11 cellular contexts compared by ENCODE assay signal in genomic region chr19:46471778-46472543, GRCh38. TPM values are rescaled to one million over a fixed set of nuclear protein-coding genes. Genes with fewer than 3 reads are reported as not detected.
DNase-seq lines count a peak whose midpoint lies in the region; ATAC-seq and TF ChIP-seq lines count a peak whose summit lies in the region.
"Had no signal": no experiment of that assay in that cellular context is flagged by ENCODE, and none has a peak within 500 bp of the region (broad histone marks: within the 10 kb centered on the region; RNA-seq: fewer than 3 reads in every experiment).

No MANE protein-coding gene starts in this region.

- no peaks in the 10 kb centered on the region for H3K9me3 ChIP-seq in SJSA1 (replicated peaks)
- no peaks in the 10 kb centered on the region for H3K9me3 ChIP-seq in fibroblast of lung (ENCODE audit: control insufficient read depth, insufficient read depth, low read depth, low read length)
- H3K9me3 ChIP-seq in left lung = no peaks in the 10 kb centered on the region

- H3K4me3 ChIP-seq in ACC112 (ENCODE audit: low read depth, low read length) = peak overlapping the region; percentile 73
- peak overlapping the region; percentile 41 for H3K4me3 ChIP-seq in SJSA1
- peak overlapping the region in 3 of 4 experiments; percentile 19 to 46 (median 24) for H3K4me3 ChIP-seq in fibroblast of lung (replicated peaks in 1 of 4; ENCODE audit: control extremely low read depth in 1 of 4, insufficient read depth in 1 of 4, low read depth in 3 of 4, low read length in 4 of 4)
- no peak overlapping the region for H3K4me3 ChIP-seq in left lung

- TF ChIP-seq CTCF in fibroblast of lung (conservative IDR thresholded peaks at IDR 0.05 in 1 of 2, IDR thresholded peaks at IDR 0.05 in 1 of 2; ENCODE audit: low read depth in 1 of 2, low read length in 2 of 2) = no peak
- no peak for TF ChIP-seq CTCF in osteocyte (IDR thresholded peaks at IDR 0.05)
- no peak for TF ChIP-seq CTCF in left lung (IDR thresholded peaks at IDR 0.05)

- no peaks in the 10 kb centered on the region for H3K79me2 ChIP-seq in ACC112 (ENCODE audit: control insufficient read depth, insufficient read depth, low read length, unreplicated experiment)
- H3K79me2 ChIP-seq in fibroblast of lung (ENCODE audit: control insufficient read depth, insufficient read depth, low read length) = no peaks in the 10 kb centered on the region

- H3K4me2 ChIP-seq in fibroblast of lung (ENCODE audit: extremely low read depth, insufficient read depth, low read length) = peak overlapping the region; percentile 78

- H3K36me3 ChIP-seq in ACC112 (ENCODE audit: insufficient read depth, low read length) (no peaks in the 10 kb centered on the region), SJSA1 (no peaks in the 10 kb centered on the region), fibroblast of lung (ENCODE audit: control insufficient read depth, insufficient read depth, low read length) (no peaks in the 10 kb centered on the region), left lung (no peaks in the 10 kb centered on the region)

- H3K4me1 Mint-ChIP-seq in osteocyte (ENCODE audit: unreplicated experiment) = peaks cover 29% of the 10 kb centered on the region
- no peaks in the 10 kb centered on the region for H3K4me1 Mint-ChIP-seq in activated CD8-positive, alpha-beta T cell treated with anti-CD3 and anti-CD28 coated beads, Interleukin-2, amount 10 ng/mL, durations not matched to agents 7 days and 5 days (ENCODE audit: low read depth)
- H3K4me1 Mint-ChIP-seq: naive B cell had no signal

- H3K27ac ChIP-seq in ACC112 (ENCODE audit: low read depth, low read length) = no peak overlapping the region
- peak overlapping the region; percentile 43 for H3K27ac ChIP-seq in SJSA1
- no peak overlapping the region for H3K27ac ChIP-seq in fibroblast of lung (ENCODE audit: insufficient read depth, low read length)
- no peak overlapping the region for H3K27ac ChIP-seq in left lung

- H3K4me1 ChIP-seq in ACC112 (ENCODE audit: control insufficient read depth, insufficient read depth, low read length, unreplicated experiment) (peaks cover 9% of the 10 kb centered on the region), SJSA1 (replicated peaks) (peaks cover 23% of the 10 kb centered on the region), fibroblast of lung (ENCODE audit: control insufficient read depth, extremely low read depth, insufficient read depth, low read length) (peaks cover 3% of the 10 kb centered on the region), left lung (peaks cover 4% of the 10 kb centered on the region in 2 donors)

- no peaks in the 10 kb centered on the region for H3K9me3 Mint-ChIP-seq in osteocyte (ENCODE audit: unreplicated experiment)
- no peaks in the 10 kb centered on the region for H3K9me3 Mint-ChIP-seq in activated CD8-positive, alpha-beta T cell treated with anti-CD3 and anti-CD28 coated beads, Interleukin-2, amount 10 ng/mL, durations not matched to agents 7 days and 5 days (ENCODE audit: insufficient read depth)
- H3K9me3 Mint-ChIP-seq: CD4-positive, alpha-beta T cell; central memory CD8-positive, alpha-beta T cell had no signal

- POLR2A ChIA-PET in activated CD8-positive, alpha-beta T cell treated with anti-CD3 and anti-CD28 coated beads, Interleukin-2, amount 10 ng/mL, durations not matched to agents 7 days and 5 days (lab: Charles Lee) = no interaction called here

- H3K27me3 ChIP-seq in ACC112 (ENCODE audit: insufficient read depth, low read length) = no peaks in the 10 kb centered on the region
- H3K27me3 ChIP-seq in SJSA1 (replicated peaks) = no peaks in the 10 kb centered on the region
- no peaks in the 10 kb centered on the region for H3K27me3 ChIP-seq in fibroblast of lung (ENCODE audit: control insufficient read depth, insufficient read depth, low read length)
- peaks cover 0 to 68% of the 10 kb centered on the region in 2 donors for H3K27me3 ChIP-seq in left lung

- no peaks in the 10 kb centered on the region for H3K27me3 Mint-ChIP-seq in osteocyte (ENCODE audit: unreplicated experiment)
- H3K27me3 Mint-ChIP-seq in activated CD8-positive, alpha-beta T cell treated with anti-CD3 and anti-CD28 coated beads, Interleukin-2, amount 10 ng/mL, durations not matched to agents 7 days and 5 days (ENCODE audit: low read depth) = peaks cover 40% of the 10 kb centered on the region

- H3K9ac ChIP-seq in fibroblast of lung (ENCODE audit: insufficient read depth, low read length) = no peak overlapping the region

- H3K36me3 Mint-ChIP-seq in osteocyte (ENCODE audit: unreplicated experiment) = peaks cover 4% of the 10 kb centered on the region
- H3K36me3 Mint-ChIP-seq in activated CD8-positive, alpha-beta T cell treated with anti-CD3 and anti-CD28 coated beads, Interleukin-2, amount 10 ng/mL, durations not matched to agents 7 days and 5 days (ENCODE audit: low read depth) = no peaks in the 10 kb centered on the region

- no peak for ATAC-seq in left lung
- no peak for ATAC-seq in HG02884 (IDR thresholded peaks at IDR 0.05; ENCODE audit: unreplicated experiment)
- no peak for ATAC-seq in activated CD8-positive, alpha-beta T cell treated with anti-CD3 and anti-CD28 coated beads, Interleukin-2, amount 10 ng/mL, durations not matched to agents 7 days and 5 days

- H4K20me1 ChIP-seq in fibroblast of lung (ENCODE audit: control insufficient read depth, extremely low read depth, insufficient read depth, low read length) = no peaks in the 10 kb centered on the region

- intact Hi-C loops in left lung (cut with DNase I) = no loop called here

- CTCF ChIA-PET in activated CD8-positive, alpha-beta T cell treated with anti-CD3 and anti-CD28 coated beads, Interleukin-2, amount 10 ng/mL, durations not matched to agents 7 days and 5 days (lab: Charles Lee) = interaction anchor here (1.5 kb wide), 1 partner anchor 15 kb away, joined by 3 read pairs; no protein-coding TSS in a partner anchor

- H3K4me3 Mint-ChIP-seq in osteocyte (ENCODE audit: unreplicated experiment) = peak overlapping the region; percentile 55
- no peak overlapping the region for H3K4me3 Mint-ChIP-seq in activated CD8-positive, alpha-beta T cell treated with anti-CD3 and anti-CD28 coated beads, Interleukin-2, amount 10 ng/mL, durations not matched to agents 7 days and 5 days
- H3K4me3 Mint-ChIP-seq: CD4-positive, alpha-beta T cell; central memory CD8-positive, alpha-beta T cell had no signal

- H2AFZ ChIP-seq in ACC112 (ENCODE audit: low read length, unreplicated experiment) (peak overlapping the region; percentile 60), fibroblast of lung (ENCODE audit: low read length) (peak overlapping the region; percentile 43)

- H3K27ac Mint-ChIP-seq in osteocyte (ENCODE audit: unreplicated experiment) = peak overlapping the region; percentile 7
- no peak overlapping the region for H3K27ac Mint-ChIP-seq in activated CD8-positive, alpha-beta T cell treated with anti-CD3 and anti-CD28 coated beads, Interleukin-2, amount 10 ng/mL, durations not matched to agents 7 days and 5 days
- H3K27ac Mint-ChIP-seq: CD4-positive, alpha-beta T cell; naive B cell had no signal

- DNase-seq in SJSA1 (ENCODE audit: low read depth in 1 of 2, low spot score in 2 of 2) (no peak), fibroblast of lung (ENCODE audit: low read depth in 2 of 2) (no peak), osteocyte (ENCODE audit: extremely low spot score, unreplicated experiment) (no peak), left lung (no peak), G401 (ENCODE audit: low spot score) (no peak)
- no peak for DNase-seq in activated CD8-positive, alpha-beta T cell treated with anti-CD3 and anti-CD28 coated beads, Interleukin-2, amount 10 ng/mL, durations not matched to agents 7 days and 5 days
- DNase-seq: CD4-positive, alpha-beta T cell; naive B cell had no signal

- in situ Hi-C loops in G401 (cut with HindIII; ENCODE audit: low sequenced_read_pairs) = no loop called here

RNA-seq across cellular contexts. Expression of gene PNMA8A, which starts 0.6 kb away (rescaled TPM):
- 7.6 and 8.1 TPM in 2 replicates for total RNA-seq in SJSA1 (2014; rRNA removed; shearing (Covaris generic))
- total RNA-seq in fibroblast of lung (3.9 and 8.9 TPM in 2 replicates), osteocyte (10.3 and 10.8 TPM in 2 replicates), left lung (1 to 10 TPM; 1.5 to 3.8 TPM)
- 0.45 and 1.4 TPM in 2 replicates for polyA plus RNA-seq in fibroblast of lung
- 0.56 and 1.4 TPM in 2 replicates for polyA plus RNA-seq in fibroblast of lung (2012)
- polyA minus RNA-seq in fibroblast of lung (ENCODE audit: low replicate concordance) = 0.41 TPM in 1 of 2 replicates, not detected in the other
- not detected for total RNA-seq in activated CD8-positive, alpha-beta T cell treated with anti-CD3 and anti-CD28 coated beads, Interleukin-2, amount 10 ng/mL, durations not matched to agents 7 days and 5 days
- total RNA-seq in G401 (2014; rRNA removed; shearing (Covaris generic)) = 40.3 and 40.5 TPM in 2 replicates
- total RNA-seq: CD4-positive, alpha-beta T cell had no signal

RNA-seq across cellular contexts. Expression of gene PNMA8B, which starts 23.7 kb away (rescaled TPM):
- total RNA-seq in SJSA1 (2014; rRNA removed; shearing (Covaris generic)) = not detected in 2 replicates
- total RNA-seq in fibroblast of lung (1.3 and 1.7 TPM in 2 replicates), osteocyte (2.5 TPM in 2 replicates), left lung (1 to 10 TPM; 1.4 to 2.1 TPM)
- polyA plus RNA-seq in fibroblast of lung = 0.12 and 0.14 TPM in 2 replicates
- 0.31 and 0.70 TPM in 2 replicates for polyA plus RNA-seq in fibroblast of lung (2012)
- 0.08 and 1.0 TPM in 2 replicates for polyA minus RNA-seq in fibroblast of lung (ENCODE audit: low replicate concordance)
- total RNA-seq in activated CD8-positive, alpha-beta T cell treated with anti-CD3 and anti-CD28 coated beads, Interleukin-2, amount 10 ng/mL, durations not matched to agents 7 days and 5 days = under 1 TPM in 1 of 2 experiments, not detected in 1; 0.05 TPM
- total RNA-seq in G401 (2014; rRNA removed; shearing (Covaris generic)) = not detected in 2 replicates

RNA-seq across cellular contexts. Expression of gene PNMA8C, which starts 43.2 kb away (rescaled TPM):
- total RNA-seq in SJSA1 (2014; rRNA removed; shearing (Covaris generic)) = not detected in 2 replicates
- total RNA-seq in fibroblast of lung (under 0.01 and 0.17 TPM in 2 replicates), osteocyte (0.11 TPM in 1 of 2 replicates, not detected in the other), left lung (under 1 TPM; 0.09 to 0.16 TPM)
- polyA plus RNA-seq in fibroblast of lung = 0.01 and 0.07 TPM in 2 replicates
- polyA plus RNA-seq in fibroblast of lung (2012) = 0.05 TPM in 1 of 2 replicates, not detected in the other
- polyA minus RNA-seq in fibroblast of lung (ENCODE audit: low replicate concordance) = not detected in 2 replicates
- under 1 TPM in 1 of 2 experiments, not detected in 1; 0.08 TPM for total RNA-seq in activated CD8-positive, alpha-beta T cell treated with anti-CD3 and anti-CD28 coated beads, Interleukin-2, amount 10 ng/mL, durations not matched to agents 7 days and 5 days
- total RNA-seq in G401 (2014; rRNA removed; shearing (Covaris generic)) = not detected in 2 replicates
- total RNA-seq: CD4-positive, alpha-beta T cell had no signal

RNA-seq across cellular contexts. Expression of gene CCDC8, which starts 58.6 kb away (rescaled TPM):
- total RNA-seq in SJSA1 (2014; rRNA removed; shearing (Covaris generic)) = 12.5 and 18.6 TPM in 2 replicates
- total RNA-seq in fibroblast of lung (13.4 and 17.2 TPM in 2 replicates), osteocyte (34.5 and 35.0 TPM in 2 replicates), left lung (10 to 100 TPM; 11.8 to 15.5 TPM)
- 1.9 and 4.8 TPM in 2 replicates for polyA plus RNA-seq in fibroblast of lung
- 3.3 and 10.0 TPM in 2 replicates for polyA plus RNA-seq in fibroblast of lung (2012)
- 2.0 and 5.3 TPM in 2 replicates for polyA minus RNA-seq in fibroblast of lung (ENCODE audit: low replicate concordance)
- total RNA-seq in activated CD8-positive, alpha-beta T cell treated with anti-CD3 and anti-CD28 coated beads, Interleukin-2, amount 10 ng/mL, durations not matched to agents 7 days and 5 days = not detected
- total RNA-seq in G401 (2014; rRNA removed; shearing (Covaris generic)) = 74.2 and 93.6 TPM in 2 replicates
- total RNA-seq: CD4-positive, alpha-beta T cell had no signal

Comparison
In these comparisons a context has a peak if more than half of its experiments do, and no peak if none do; other contexts are left out.
1. H3K4me3 ChIP-seq: peak in ACC112 (single experiment), SJSA1 (single experiment) and fibroblast of lung (3 of 4); none in left lung (0 of 2).